16 cellular contexts compared by ENCODE assay signal in the genomic region with DNA sequence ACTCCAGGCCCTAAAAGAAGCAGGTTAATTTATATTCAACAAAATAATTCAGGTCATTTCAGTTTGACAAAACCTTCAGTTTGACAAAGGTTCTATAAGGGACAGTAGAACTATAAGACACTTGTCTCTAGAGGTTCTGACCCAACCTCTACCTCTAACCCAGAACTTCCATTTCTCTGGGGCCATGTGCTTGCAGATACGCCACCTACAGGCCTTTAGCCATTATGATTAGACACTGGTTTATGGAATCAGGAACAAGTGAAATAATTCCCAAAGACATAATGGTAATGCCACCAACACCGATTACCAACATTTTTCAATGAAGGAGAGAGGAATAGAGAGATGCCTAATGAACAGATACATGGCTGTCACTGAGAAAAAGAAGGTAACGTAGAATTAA.
DNase-seq lines count a peak whose midpoint lies in the region; ATAC-seq and TF ChIP-seq lines count a peak whose summit lies in the region.
"Had no signal": no experiment of that assay in that cellular context is flagged by ENCODE, and none has a peak within 500 bp of the region (broad histone marks: within the 10 kb centered on the region; RNA-seq: fewer than 3 reads in every experiment).

No MANE protein-coding gene starts in this region.

- H3K27me3 Mint-ChIP-seq in activated T-helper 17 cell treated with anti-CD3 and anti-CD28 coated beads, Interleukin-2, amount 50 U/mL, for 72 hours, result no peaks in the 10 kb centered on the region

- DNase-seq in H7, result peak; percentile 1
- DNase-seq in SK-MEL-5 (ENCODE audit: low read depth, low spot score), result peak; percentile 40
- DNase-seq in iPS-NIHi11 (ENCODE audit: low spot score), result peak; percentile 33
- DNase-seq in NCI-H187 (lab: John Stamatoyannopoulos, UW), result no peak
- DNase-seq: activated T-cell treated with anti-CD3 and anti-CD28 coated beads, Interleukin-2, amount 50 U/mL, for 72 hours; COR-L47; cortex of kidney; hippocampal formation; KG1; natural killer cell; NK-92 treated with Interleukin-12 subunit alpha and Interleukin-12 subunit beta, amount 100 ng/mL, for 24 hours; tibial artery had no signal

- no peak overlapping the region for H3K27ac ChIP-seq in C4-2B
- H3K27ac ChIP-seq: tibial artery had no signal

- H3K27ac Mint-ChIP-seq in activated T-helper 17 cell treated with anti-CD3 and anti-CD28 coated beads, Interleukin-2, amount 50 U/mL, for 72 hours, result no peak overlapping the region
- H3K27ac Mint-ChIP-seq: activated T-cell treated with anti-CD3 and anti-CD28 coated beads, Interleukin-2, amount 50 U/mL, for 72 hours; natural killer cell had no signal

- in situ Hi-C loops in SK-MEL-5 (cut with HindIII; ENCODE audit: low pct_unique_long_range_greater_than_20kb, low sequenced_read_pairs), result no loop called here

- H3K36me3 Mint-ChIP-seq in activated T-helper 17 cell treated with anti-CD3 and anti-CD28 coated beads, Interleukin-2, amount 50 U/mL, for 72 hours (ENCODE audit: low read depth), result no peaks in the 10 kb centered on the region
- H3K36me3 Mint-ChIP-seq: natural killer cell had no signal

- H3K27me3 ChIP-seq in H7 (ENCODE audit: control insufficient read depth, insufficient read depth, low read length), result no peaks in the 10 kb centered on the region
- H3K27me3 ChIP-seq: tibial artery had no signal

- H3K36me3 ChIP-seq in H7 (replicated peaks; ENCODE audit: control insufficient read depth, insufficient read depth, low read length), result no peaks in the 10 kb centered on the region
- H3K36me3 ChIP-seq: tibial artery had no signal

- ATAC-seq in HG03378 (IDR thresholded peaks at IDR 0.05; ENCODE audit: unreplicated experiment) (no peak), GM19395 (IDR thresholded peaks at IDR 0.05; ENCODE audit: unreplicated experiment) (no peak)
- ATAC-seq in activated T-helper 17 cell treated with anti-CD3 and anti-CD28 coated beads, Interleukin-2, amount 50 U/mL, for 72 hours (replicated peaks), result no peak
- ATAC-seq: activated T-cell treated with anti-CD3 and anti-CD28 coated beads, Interleukin-2, amount 50 U/mL, for 72 hours; natural killer cell had no signal

- H3K4me3 ChIP-seq in H7 (ENCODE audit: insufficient read depth, low read depth, low read length), result no peak overlapping the region
- H3K4me3 ChIP-seq: tibial artery had no signal

- H3K9me3 Mint-ChIP-seq in activated T-helper 17 cell treated with anti-CD3 and anti-CD28 coated beads, Interleukin-2, amount 50 U/mL, for 72 hours, result peaks cover 10% of the 10 kb centered on the region

- no peaks in the 10 kb centered on the region for H3K4me1 Mint-ChIP-seq in activated T-helper 17 cell treated with anti-CD3 and anti-CD28 coated beads, Interleukin-2, amount 50 U/mL, for 72 hours
- H3K4me1 Mint-ChIP-seq: natural killer cell had no signal

- H3K4me3 Mint-ChIP-seq in activated T-helper 17 cell treated with anti-CD3 and anti-CD28 coated beads, Interleukin-2, amount 50 U/mL, for 72 hours, result no peak overlapping the region
- H3K4me3 Mint-ChIP-seq: activated T-cell treated with anti-CD3 and anti-CD28 coated beads, Interleukin-2, amount 50 U/mL, for 72 hours; natural killer cell had no signal

- TF ChIP-seq CTCF in C4-2B (conservative IDR thresholded peaks at IDR 0.05), result peak; percentile 67

Comparison
In these comparisons a context has a peak if more than half of its experiments do, and no peak if none do; other contexts are left out.
1. DNase-seq: peak in H7 (single experiment), SK-MEL-5 (single experiment) and iPS-NIHi11 (single experiment); none in NCI-H187 (0 of 2).